In genomic region chr7:117791877-117792780, GRCh38 we compare ENCODE assay signal across 7 cellular contexts.
DNase-seq lines count a peak whose midpoint lies in the region; ATAC-seq, FAIRE-seq and TF ChIP-seq lines count a peak whose summit lies in the region.

No MANE protein-coding gene starts in this region.

- no peak for TF ChIP-seq CTCF in osteoblast (IDR thresholded peaks at IDR 0.05; ENCODE audit: extremely low read depth, low read depth, low read length)

- DNase-seq in GM19239 (ENCODE audit: insufficient read length, low spot score) (no peak), SKM-1 (lab: John Stamatoyannopoulos, UW; ENCODE audit: unreplicated experiment) (peak; percentile 94), substantia nigra (lab: John Stamatoyannopoulos, UW) (peak in 6 of 49 donors; percentile 24 to 59 (median 44)), DMS153 (lab: John Stamatoyannopoulos, UW) (no peak), osteoblast (ENCODE audit: insufficient read length, low spot score, missing footprints) (no peak)

- H3K4me1 ChIP-seq in osteoblast (ENCODE audit: insufficient read depth, low read length): no peaks in the 10 kb centered on the region

- H3K4me2 ChIP-seq in osteoblast (ENCODE audit: insufficient read depth, low read length): no peak overlapping the region

- H3K27ac ChIP-seq in substantia nigra (ENCODE audit: low read depth, low read length, poor library complexity, severe bottlenecking): peak overlapping the region; percentile 68
- no peak overlapping the region for H3K27ac ChIP-seq in osteoblast (ENCODE audit: low read depth, low read length)

- H3K9me3 ChIP-seq in osteoblast (ENCODE audit: low read depth, low read length): no peaks in the 10 kb centered on the region

- peak; percentile 64 for ATAC-seq in HG03025 (IDR thresholded peaks at IDR 0.05; ENCODE audit: low FRiP score, unreplicated experiment)
- no peak for ATAC-seq in esophagus mucosa

- FAIRE-seq in GM19239 (lab: Jason Lieb, UNC): peak; percentile 80

- H2AFZ ChIP-seq in osteoblast (ENCODE audit: low read length): no peak overlapping the region

- no peaks in the 10 kb centered on the region for H4K20me1 ChIP-seq in osteoblast (ENCODE audit: insufficient read depth, low read length)

- H3K4me3 ChIP-seq in osteoblast (ENCODE audit: insufficient read depth, low read length): no peak overlapping the region

- H3K36me3 ChIP-seq in osteoblast (ENCODE audit: insufficient read depth, low read length): no peaks in the 10 kb centered on the region

- no peaks in the 10 kb centered on the region for H3K27me3 ChIP-seq in osteoblast (ENCODE audit: insufficient read depth, low read length)

- no peaks in the 10 kb centered on the region for H3K79me2 ChIP-seq in osteoblast (ENCODE audit: insufficient read depth, low read length)
